8 cellular contexts compared by ENCODE assay signal in the genomic region with DNA sequence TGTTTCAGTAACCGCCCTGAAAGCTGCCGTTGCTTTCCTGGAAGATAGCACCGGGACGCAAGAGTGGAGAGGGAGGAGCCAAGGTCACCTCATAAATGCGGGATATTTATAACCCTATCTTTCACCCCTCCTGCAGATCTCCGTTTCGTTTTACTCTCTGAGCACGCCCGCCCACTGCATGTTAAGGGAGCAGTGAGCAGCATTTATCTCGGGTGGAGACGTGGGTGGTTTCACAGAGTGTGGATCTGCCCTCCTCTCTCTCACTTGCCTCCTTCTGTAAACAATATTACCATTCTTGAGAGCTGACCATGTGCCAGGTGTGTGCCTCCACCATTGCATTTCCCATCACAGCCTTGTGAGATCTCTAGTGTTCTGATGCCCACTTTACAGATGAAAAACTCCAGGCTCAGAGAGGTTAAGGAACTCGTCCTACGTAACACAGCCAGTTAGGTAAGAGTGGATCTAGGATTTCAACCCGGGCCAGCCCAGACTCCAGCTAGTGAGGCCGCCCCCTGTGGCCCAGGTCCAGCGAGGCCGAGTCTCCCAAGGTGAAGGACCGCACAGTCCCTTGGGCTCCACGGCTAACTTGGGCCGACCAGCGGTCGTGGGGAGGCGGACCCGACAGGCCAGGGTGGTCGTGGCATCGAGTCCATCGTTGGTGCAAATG. TPM values are rescaled to one million over a fixed set of nuclear protein-coding genes. Genes with fewer than 3 reads are reported as not detected.
DNase-seq lines count a peak whose midpoint lies in the region; ATAC-seq and TF ChIP-seq lines count a peak whose summit lies in the region.

No MANE protein-coding gene starts in this region.

- ATAC-seq in HG02840 (IDR thresholded peaks at IDR 0.05; ENCODE audit: low FRiP score, unreplicated experiment) (peak; percentile 33), left cardiac atrium (peak; percentile 79 to 88), HG03039 (IDR thresholded peaks at IDR 0.05; ENCODE audit: unreplicated experiment) (no peak)
- peak; percentile 42 to 53 for ATAC-seq in activated naive CD4-positive, alpha-beta T cell treated with anti-CD3 and anti-CD28 coated beads, Interleukin-2, amount 50 U/mL, for 72 hours

- TF ChIP-seq CTCF in GM13976 (IDR thresholded peaks at IDR 0.05; ENCODE audit: borderline replicate concordance, control extremely low read depth, extremely low read depth, insufficient read depth, missing control alignments): no peak

- no peaks in the 10 kb centered on the region for H3K36me3 Mint-ChIP-seq in activated naive CD4-positive, alpha-beta T cell treated with anti-CD3 and anti-CD28 coated beads, Interleukin-2, amount 50 U/mL, for 72 hours

- DNase-seq in A172 (ENCODE audit: low spot score) (peak; percentile 85), GM13976 (ENCODE audit: low spot score) (peak; percentile 77), NCI-H226 (peak; percentile 84), left cardiac atrium (peak; percentile 86), posterior vena cava (ENCODE audit: low spot score) (peak; percentile 89)
- DNase-seq in activated naive CD4-positive, alpha-beta T cell treated with anti-CD3 and anti-CD28 coated beads, Interleukin-2, amount 50 U/mL, for 72 hours (ENCODE audit: low spot score in 2 of 2): no peak

- intact Hi-C loops in left cardiac atrium (cut with DNase I) (loop anchor here in 1 of 2 donors (1.0 kb wide), 1 partner anchor 9 kb away; no protein-coding TSS in a partner anchor), posterior vena cava (cut with DNase I) (no loop called here)

- H3K27ac Mint-ChIP-seq in activated naive CD4-positive, alpha-beta T cell treated with anti-CD3 and anti-CD28 coated beads, Interleukin-2, amount 50 U/mL, for 72 hours: no peak overlapping the region

- H3K9me3 Mint-ChIP-seq in activated naive CD4-positive, alpha-beta T cell treated with anti-CD3 and anti-CD28 coated beads, Interleukin-2, amount 50 U/mL, for 72 hours: no peaks in the 10 kb centered on the region

- in situ Hi-C loops in GM13976 (cut with MboI; ENCODE audit: low sequenced_read_pairs, unreplicated experiment): no loop called here

RNA-seq across cellular contexts. Expression of a gene that starts 16.9 kb away (rescaled TPM):
- 17.1 and 33.8 TPM in 2 replicates for total RNA-seq in A172 (2014; rRNA removed; shearing (Covaris generic))
- total RNA-seq in activated naive CD4-positive, alpha-beta T cell treated with anti-CD3 and anti-CD28 coated beads, Interleukin-2, amount 50 U/mL, for 72 hours: 10 to 100 TPM in 1 of 2 donors, 1 to 10 TPM in 1; 8.9 to 19.1 TPM
- total RNA-seq in left cardiac atrium: 10 to 100 TPM; 26.2 to 41.2 TPM
- total RNA-seq in posterior vena cava: 10 to 100 TPM; 21.1 to 22.7 TPM

RNA-seq across cellular contexts. Expression of a gene that starts 49.5 kb away (rescaled TPM):
- 35.1 and 52.7 TPM in 2 replicates for total RNA-seq in A172 (2014; rRNA removed; shearing (Covaris generic))
- total RNA-seq in activated naive CD4-positive, alpha-beta T cell treated with anti-CD3 and anti-CD28 coated beads, Interleukin-2, amount 50 U/mL, for 72 hours: 100 to 1,000 TPM; 114 to 150 TPM
- 10 to 100 TPM; 53.2 to 55.0 TPM for total RNA-seq in left cardiac atrium
- 10 to 100 TPM; 37.5 to 41.6 TPM for total RNA-seq in posterior vena cava

RNA-seq across cellular contexts. Expression of a gene that starts 49.8 kb away (rescaled TPM):
- 4.8 and 5.7 TPM in 2 replicates for total RNA-seq in A172 (2014; rRNA removed; shearing (Covaris generic))
- total RNA-seq in activated naive CD4-positive, alpha-beta T cell treated with anti-CD3 and anti-CD28 coated beads, Interleukin-2, amount 50 U/mL, for 72 hours: 1 to 10 TPM; 3.1 to 7.6 TPM
- total RNA-seq in left cardiac atrium (10 to 100 TPM in 1 of 2 donors, 1 to 10 TPM in 1; 9.4 to 11.9 TPM), posterior vena cava (1 to 10 TPM; 4.1 to 5.9 TPM)

Comparison
In these comparisons a context has a peak if more than half of its experiments do, and no peak if none do; other contexts are left out.
1. DNase-seq: peak in A172 (single experiment), GM13976 (single experiment), NCI-H226 (single experiment), left cardiac atrium (single experiment) and posterior vena cava (single experiment); none in activated naive CD4-positive, alpha-beta T cell treated with anti-CD3 and anti-CD28 coated beads, Interleukin-2, amount 50 U/mL, for 72 hours (0 of 2).